In the genomic region with DNA sequence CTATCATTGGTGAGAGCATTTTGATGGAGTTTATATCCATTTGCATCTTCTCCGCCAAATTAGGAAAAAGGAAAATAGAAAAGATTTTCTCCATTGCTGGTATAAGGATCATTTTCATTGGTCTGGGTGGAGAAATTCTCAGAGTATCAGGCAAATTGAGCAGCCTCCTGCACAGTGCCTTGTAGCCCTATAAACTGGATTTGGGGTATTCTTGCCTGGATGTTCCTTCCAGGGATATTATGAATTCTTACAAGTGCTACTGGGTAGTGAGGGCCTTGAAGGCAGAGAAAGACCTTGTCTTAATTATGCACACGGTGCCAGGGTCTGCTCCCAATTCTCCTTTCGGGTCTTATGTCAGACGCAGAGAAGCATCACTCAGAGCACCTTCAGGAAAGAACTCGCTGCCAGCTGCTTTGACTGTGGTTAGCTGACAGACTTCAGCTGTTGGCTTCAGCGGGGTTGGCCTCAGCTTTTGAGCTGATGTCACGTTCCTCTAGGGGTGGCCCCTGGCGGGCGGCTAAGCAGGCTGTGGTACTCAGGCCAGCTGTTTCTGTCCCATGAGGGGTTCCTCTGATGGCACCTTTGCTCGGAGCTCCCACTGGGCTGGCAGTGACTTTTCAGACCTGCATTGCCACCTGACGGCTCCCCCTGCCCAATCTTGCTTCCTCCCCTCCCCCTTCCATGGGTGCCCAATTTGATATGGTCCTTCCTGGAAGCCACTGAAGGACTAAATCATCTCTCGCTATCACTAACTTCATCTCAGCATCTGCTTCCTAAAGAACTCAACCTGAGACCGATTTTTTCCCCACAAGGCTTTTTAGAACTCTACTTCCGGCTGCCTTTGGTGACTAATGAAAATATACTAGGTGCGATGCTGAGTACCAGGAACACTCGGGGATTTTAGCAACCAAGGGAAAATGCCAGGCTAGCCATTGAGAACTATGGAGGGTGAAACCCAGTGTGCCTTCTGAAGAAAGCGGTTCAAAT, we compare ENCODE assay signal across 8 cellular contexts.
A peak's percentile ranks its signal among the peaks of the same experiment; 100 is the strongest.
DNase-seq lines count a peak whose midpoint lies in the region; ATAC-seq, FAIRE-seq and TF ChIP-seq lines count a peak whose summit lies in the region.

No MANE protein-coding gene starts in this region.

- no peaks in the 10 kb centered on the region for H3K9me3 Mint-ChIP-seq in activated naive CD4-positive, alpha-beta T cell treated with anti-CD3 and anti-CD28 coated beads, Interleukin-2, amount 50 U/mL, for 24 hours

- intact Hi-C loops in posterior vena cava (cut with DNase I): loop anchor here in 1 of 2 donors (1.0 kb wide), 1 partner anchor 47 kb away; no protein-coding TSS in a partner anchor

- H3K36me3 Mint-ChIP-seq in activated naive CD4-positive, alpha-beta T cell treated with anti-CD3 and anti-CD28 coated beads, Interleukin-2, amount 50 U/mL, for 24 hours: no peaks in the 10 kb centered on the region

- H3K4me1 ChIP-seq in HEK293 (ENCODE audit: control insufficient read depth, insufficient read depth, low read length): no peaks in the 10 kb centered on the region

- no peak overlapping the region for H3K4me3 ChIP-seq in HEK293 (ENCODE audit: low read depth, low read length)

- no peaks in the 10 kb centered on the region for H3K9me3 ChIP-seq in HEK293 (ENCODE audit: control insufficient read depth, insufficient read depth, low read depth, low read length)

- H3K4me3 Mint-ChIP-seq in activated naive CD4-positive, alpha-beta T cell treated with anti-CD3 and anti-CD28 coated beads, Interleukin-2, amount 50 U/mL, for 24 hours: peak overlapping the region; percentile 77

- H3K4me1 Mint-ChIP-seq in activated naive CD4-positive, alpha-beta T cell treated with anti-CD3 and anti-CD28 coated beads, Interleukin-2, amount 50 U/mL, for 24 hours: peaks cover 14% of the 10 kb centered on the region

- H3K27ac ChIP-seq in HEK293 (ENCODE audit: extremely low read depth, low read depth, low read length): no peak overlapping the region

- TF ChIP-seq CTCF in HEK293 (tag by site-specific recombination; IDR thresholded peaks at IDR 0.05) (no peak), D721Med (IDR thresholded peaks at IDR 0.05; ENCODE audit: insufficient read depth, missing control alignments) (no peak)

- ATAC-seq in GM18499 (IDR thresholded peaks at IDR 0.05; ENCODE audit: insufficient read depth, unreplicated experiment): peak; percentile 80

- H3K27me3 Mint-ChIP-seq in activated naive CD4-positive, alpha-beta T cell treated with anti-CD3 and anti-CD28 coated beads, Interleukin-2, amount 50 U/mL, for 24 hours: no peaks in the 10 kb centered on the region

- DNase-seq in NCI-H524 (lab: John Stamatoyannopoulos, UW): peak; percentile 67 to 90
- DNase-seq in stimulated activated CD8-positive, alpha-beta memory T cell treated with anti-CD3 and anti-CD28 coated beads, Interleukin-12 subunit alpha, Interleukin-12 subunit beta, amount 100 ng/mL, for 24 hours (ENCODE audit: extremely low read depth): peak; percentile 20
- no peak for DNase-seq in D721Med (ENCODE audit: insufficient read length, low spot score)
- DNase-seq in SIG-M5 treated with dmso at 0.1 percent for 504 hours (lab: John Stamatoyannopoulos, UW; ENCODE audit: unreplicated experiment): no peak
- no peak for DNase-seq in posterior vena cava (ENCODE audit: low spot score)

- H3K36me3 ChIP-seq in HEK293 (ENCODE audit: control insufficient read depth in 2 of 2, insufficient read depth in 1 of 2, low read length in 2 of 2): no peaks in the 10 kb centered on the region

- FAIRE-seq in D721Med (lab: Jason Lieb, UNC): no peak

- CTCF ChIA-PET in HEK293 (lab: Yijun Ruan, JAX): no interaction called here

- peak overlapping the region; percentile 88 for H3K27ac Mint-ChIP-seq in activated naive CD4-positive, alpha-beta T cell treated with anti-CD3 and anti-CD28 coated beads, Interleukin-2, amount 50 U/mL, for 24 hours

- POLR2A ChIA-PET in HEK293 (lab: Yijun Ruan, JAX): no interaction called here

TF ChIP-seq in HEK293, 187 proteins besides CTCF, POLR2A, EP300 and RAD21:
- TF ChIP-seq ZNF292 (tag by site-specific recombination; IDR thresholded peaks at IDR 0.05; ENCODE audit: borderline replicate concordance, low read depth): no peak
- no peak for TF ChIP-seq BCL11A (tag by site-specific recombination; IDR thresholded peaks at IDR 0.05; ENCODE audit: low read depth)
- TF ChIP-seq, protein P1, sequence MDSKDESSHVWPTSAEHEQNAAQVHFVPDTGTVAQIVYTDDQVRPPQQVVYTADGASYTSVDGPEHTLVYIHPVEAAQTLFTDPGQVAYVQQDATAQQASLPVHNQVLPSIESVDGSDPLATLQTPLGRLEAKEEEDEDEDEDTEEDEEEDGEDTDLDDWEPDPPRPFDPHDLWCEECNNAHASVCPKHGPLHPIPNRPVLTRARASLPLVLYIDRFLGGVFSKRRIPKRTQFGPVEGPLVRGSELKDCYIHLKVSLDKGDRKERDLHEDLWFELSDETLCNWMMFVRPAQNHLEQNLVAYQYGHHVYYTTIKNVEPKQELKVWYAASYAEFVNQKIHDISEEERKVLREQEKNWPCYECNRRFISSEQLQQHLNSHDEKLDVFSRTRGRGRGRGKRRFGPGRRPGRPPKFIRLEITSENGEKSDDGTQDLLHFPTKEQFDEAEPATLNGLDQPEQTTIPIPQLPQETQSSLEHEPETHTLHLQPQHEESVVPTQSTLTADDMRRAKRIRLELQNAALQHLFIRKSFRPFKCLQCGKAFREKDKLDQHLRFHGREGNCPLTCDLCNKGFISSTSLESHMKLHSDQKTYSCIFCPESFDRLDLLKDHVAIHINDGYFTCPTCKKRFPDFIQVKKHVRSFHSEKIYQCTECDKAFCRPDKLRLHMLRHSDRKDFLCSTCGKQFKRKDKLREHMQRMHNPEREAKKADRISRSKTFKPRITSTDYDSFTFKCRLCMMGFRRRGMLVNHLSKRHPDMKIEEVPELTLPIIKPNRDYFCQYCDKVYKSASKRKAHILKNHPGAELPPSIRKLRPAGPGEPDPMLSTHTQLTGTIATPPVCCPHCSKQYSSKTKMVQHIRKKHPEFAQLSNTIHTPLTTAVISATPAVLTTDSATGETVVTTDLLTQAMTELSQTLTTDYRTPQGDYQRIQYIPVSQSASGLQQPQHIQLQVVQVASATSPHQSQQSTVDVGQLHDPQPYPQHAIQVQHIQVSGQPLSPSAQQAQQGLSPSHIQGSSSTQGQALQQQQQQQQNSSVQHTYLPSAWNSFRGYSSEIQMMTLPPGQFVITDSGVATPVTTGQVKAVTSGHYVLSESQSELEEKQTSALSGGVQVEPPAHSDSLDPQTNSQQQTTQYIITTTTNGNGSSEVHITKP (tag by site-specific recombination; IDR thresholded peaks at IDR 0.05): peak; percentile 55
- TF ChIP-seq ZNF366 (tag by site-specific recombination; conservative IDR thresholded peaks at IDR 0.05): no peak
- no peak for TF ChIP-seq ZEB2 (tag by site-specific recombination; IDR thresholded peaks at IDR 0.05)

Comparison
In these comparisons a context has a peak if more than half of its experiments do, and no peak if none do; other contexts are left out.
1. DNase-seq: peak in NCI-H524 (2 of 2) and stimulated activated CD8-positive, alpha-beta memory T cell treated with anti-CD3 and anti-CD28 coated beads, Interleukin-12 subunit alpha, Interleukin-12 subunit beta, amount 100 ng/mL, for 24 hours (single experiment); none in D721Med (single experiment), SIG-M5 treated with dmso at 0.1 percent for 504 hours (single experiment) and posterior vena cava (single experiment).